12 cellular contexts compared by ENCODE assay signal in the genomic region with DNA sequence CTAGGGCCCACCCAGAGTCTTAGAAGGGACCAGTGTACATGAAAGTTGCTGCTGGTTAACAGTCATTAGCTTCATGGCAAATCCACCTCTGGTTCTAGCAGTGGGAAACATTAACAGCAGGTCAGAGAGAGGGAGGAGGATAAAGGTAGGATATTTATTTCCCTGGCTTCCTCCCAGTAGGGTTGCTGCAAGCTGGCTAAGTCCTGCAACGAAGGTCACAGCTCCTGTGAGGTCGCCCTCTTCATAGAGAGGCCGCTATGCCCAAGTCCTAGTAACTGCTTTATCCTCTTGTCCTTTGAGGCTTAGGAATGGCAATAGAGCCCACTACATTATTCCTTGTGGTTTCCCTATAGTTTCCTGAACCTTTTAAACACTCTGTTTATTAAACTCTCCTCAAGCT.
"Had no signal": no experiment of that assay in that cellular context is flagged by ENCODE, and none has a peak within 500 bp of the region (broad histone marks: within the 10 kb centered on the region; RNA-seq: fewer than 3 reads in every experiment).

No MANE protein-coding gene starts in this region.

- H3K4me1 ChIP-seq: foreskin keratinocyte, tibial nerve, vagina had no signal

- H3K27me3 ChIP-seq: foreskin keratinocyte, tibial nerve, vagina had no signal

- H3K9me3 ChIP-seq: tibial nerve, vagina had no signal

- H3K27ac ChIP-seq: foreskin keratinocyte, tibial nerve, vagina had no signal

- H3K4me3 ChIP-seq: tibial nerve, vagina had no signal

- H3K36me3 ChIP-seq: tibial nerve, vagina had no signal

- DNase-seq: activated CD4-positive, alpha-beta T cell treated with anti-CD3 and anti-CD28 coated beads, Interleukin-2, amount 50 U/mL, for 1 hour; activated naive CD4-positive, alpha-beta T cell; anterior cingulate cortex; cerebellar nuclear complex; effector memory CD4-positive, alpha-beta T cell; foreskin keratinocyte; glutamatergic neuron; immature natural killer cell; naive thymus-derived CD8-positive, alpha-beta T cell; stimulated activated CD4-positive, alpha-beta T cell treated with anti-CD3 and anti-CD28 coated beads, Interleukin-2, amount 100 ng/mL, for 48 hours had no signal
